In genomic region chr1:17539202-17539525, GRCh38 we compare ENCODE assay signal across 2 cellular contexts.
TF ChIP-seq lines count a peak whose summit lies in the region.

No MANE protein-coding gene starts in this region.

TF ChIP-seq in HEK293, 187 proteins besides CTCF, POLR2A, EP300 and RAD21 (continues in another document):
- TF ChIP-seq ZNF19 (tag by site-specific recombination; IDR thresholded peaks at IDR 0.05; ENCODE audit: low read depth) (no peak), ZNF280D (tag by site-specific recombination; IDR thresholded peaks at IDR 0.05) (no peak), PATZ1 (tag by site-specific recombination; IDR thresholded peaks at IDR 0.05) (peak; percentile 27), ZNF335 (tag by site-specific recombination; conservative IDR thresholded peaks at IDR 0.05) (no peak), ZNF792 (tag by site-specific recombination; IDR thresholded peaks at IDR 0.05) (no peak), ZNF280C (tag by site-specific recombination; IDR thresholded peaks at IDR 0.05) (no peak), ZNF398 (tag by site-specific recombination; IDR thresholded peaks at IDR 0.05) (no peak), YY1 (tag by site-specific recombination; IDR thresholded peaks at IDR 0.05) (no peak), GLIS2 (tag by site-specific recombination; IDR thresholded peaks at IDR 0.05) (peak; percentile 44), ZBTB1 (tag by site-specific recombination; IDR thresholded peaks at IDR 0.05) (no peak), ZNF629 (tag by site-specific recombination; IDR thresholded peaks at IDR 0.05) (no peak), SCRT1 (tag by site-specific recombination; IDR thresholded peaks at IDR 0.05; ENCODE audit: borderline replicate concordance) (no peak)

TF ChIP-seq in GM12878, 131 proteins besides CTCF, POLR2A, EP300 and RAD21:
- no peak for TF ChIP-seq ZSCAN29 (IDR thresholded peaks at IDR 0.05)
- TF ChIP-seq BMI1 (IDR thresholded peaks at IDR 0.05; ENCODE audit: borderline replicate concordance) = no peak
- no peak for TF ChIP-seq ETV6 (conservative IDR thresholded peaks at IDR 0.05 in 1 of 2, IDR thresholded peaks at IDR 0.05 in 1 of 2; ENCODE audit: borderline replicate concordance in 1 of 2, low read depth in 1 of 2)
- TF ChIP-seq ATF2 (IDR thresholded peaks at IDR 0.05; ENCODE audit: low read length) = no peak
- no peak for TF ChIP-seq STAT1 (conservative IDR thresholded peaks at IDR 0.05)
- no peak for TF ChIP-seq IRF3 (IDR thresholded peaks at IDR 0.05)
- no peak for TF ChIP-seq MAX (IDR thresholded peaks at IDR 0.05; ENCODE audit: low read depth, low read length)
- no peak for TF ChIP-seq NRF1 (conservative IDR thresholded peaks at IDR 0.05; ENCODE audit: low read depth, low read length)
- no peak for TF ChIP-seq E2F4 (IDR thresholded peaks at IDR 0.05; ENCODE audit: low read depth, low read length)
- TF ChIP-seq ZBTB11 (CRISPR knock-in tag; IDR thresholded peaks at IDR 0.05) = no peak
- TF ChIP-seq SUPT20H (IDR thresholded peaks at IDR 0.05; ENCODE audit: borderline replicate concordance, control insufficient read depth, low read depth, low read length) = no peak
- no peak for TF ChIP-seq MXI1 (IDR thresholded peaks at IDR 0.05; ENCODE audit: low read depth, low read length)
- no peak; the same call in none of the 2 replicates for TF ChIP-seq NR2F1 (conservative IDR thresholded peaks at IDR 0.05)
- no peak for TF ChIP-seq POLR2AphosphoS5 (IDR thresholded peaks at IDR 0.05; ENCODE audit: low read length)
- no peak for TF ChIP-seq MEF2B (IDR thresholded peaks at IDR 0.05; ENCODE audit: partially characterized antibody, poor library complexity, severe bottlenecking)
- peak; percentile 20; the same call in 1 of the 2 replicates for TF ChIP-seq GATAD2B (conservative IDR thresholded peaks at IDR 0.05; ENCODE audit: low read depth)
- TF ChIP-seq SUZ12 (IDR thresholded peaks at IDR 0.05; ENCODE audit: unreplicated experiment) = peak; percentile 60
